ENCODE assay signal across 1 cellular context in the genomic region with DNA sequence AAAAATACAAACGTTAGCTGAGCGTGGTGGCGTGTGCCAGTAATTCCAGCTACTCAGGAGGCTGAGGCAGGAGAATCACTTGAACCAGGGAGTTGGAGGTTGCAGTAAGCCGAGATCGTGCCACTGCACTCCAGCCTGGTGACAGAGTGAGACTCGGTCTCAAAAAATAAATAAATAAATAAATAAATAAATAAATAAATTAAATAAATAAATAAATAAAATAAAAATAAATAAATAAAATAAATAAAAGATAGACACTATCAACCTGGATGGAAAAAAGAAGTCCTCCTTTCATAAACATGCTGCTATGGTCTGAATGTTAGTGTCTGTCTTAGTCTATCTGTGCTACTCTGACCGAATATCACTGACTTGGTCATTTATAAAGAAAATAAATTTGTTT.
TF ChIP-seq lines count a peak whose summit lies in the region.

No MANE protein-coding gene starts in this region.

TF ChIP-seq in HEK293, 187 proteins besides CTCF, POLR2A, EP300 and RAD21 (continued from another document and continues in another):
- TF ChIP-seq, protein P1, sequence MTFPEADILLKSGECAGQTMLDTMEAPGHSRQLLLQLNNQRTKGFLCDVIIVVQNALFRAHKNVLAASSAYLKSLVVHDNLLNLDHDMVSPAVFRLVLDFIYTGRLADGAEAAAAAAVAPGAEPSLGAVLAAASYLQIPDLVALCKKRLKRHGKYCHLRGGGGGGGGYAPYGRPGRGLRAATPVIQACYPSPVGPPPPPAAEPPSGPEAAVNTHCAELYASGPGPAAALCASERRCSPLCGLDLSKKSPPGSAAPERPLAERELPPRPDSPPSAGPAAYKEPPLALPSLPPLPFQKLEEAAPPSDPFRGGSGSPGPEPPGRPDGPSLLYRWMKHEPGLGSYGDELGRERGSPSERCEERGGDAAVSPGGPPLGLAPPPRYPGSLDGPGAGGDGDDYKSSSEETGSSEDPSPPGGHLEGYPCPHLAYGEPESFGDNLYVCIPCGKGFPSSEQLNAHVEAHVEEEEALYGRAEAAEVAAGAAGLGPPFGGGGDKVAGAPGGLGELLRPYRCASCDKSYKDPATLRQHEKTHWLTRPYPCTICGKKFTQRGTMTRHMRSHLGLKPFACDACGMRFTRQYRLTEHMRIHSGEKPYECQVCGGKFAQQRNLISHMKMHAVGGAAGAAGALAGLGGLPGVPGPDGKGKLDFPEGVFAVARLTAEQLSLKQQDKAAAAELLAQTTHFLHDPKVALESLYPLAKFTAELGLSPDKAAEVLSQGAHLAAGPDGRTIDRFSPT (tag by site-specific recombination; IDR thresholded peaks at IDR 0.05): peak; percentile 60; the same call in 1 of the 2 replicates
- peak; percentile 93 for TF ChIP-seq ZNF501 (tag by site-specific recombination; IDR thresholded peaks at IDR 0.05)
- TF ChIP-seq OVOL3 (tag by site-specific recombination; IDR thresholded peaks at IDR 0.05): peak; percentile 71; the same call in 1 of the 2 replicates
- TF ChIP-seq ZNF555 (tag by site-specific recombination; conservative IDR thresholded peaks at IDR 0.05): peak; percentile 100
- peak; percentile 21; the same call in 1 of the 2 replicates for TF ChIP-seq ZNF10 (tag by site-specific recombination; IDR thresholded peaks at IDR 0.05)
- peak; percentile 88 for TF ChIP-seq ZNF19 (tag by site-specific recombination; IDR thresholded peaks at IDR 0.05; ENCODE audit: low read depth)
- TF ChIP-seq ZNF791 (tag by site-specific recombination; IDR thresholded peaks at IDR 0.05): peak; percentile 74; the same call in 1 of the 2 replicates
- peak; percentile 97 for TF ChIP-seq ZNF560 (tag by site-specific recombination; IDR thresholded peaks at IDR 0.05; ENCODE audit: borderline replicate concordance)
- TF ChIP-seq ZBTB21 (tag by site-specific recombination; IDR thresholded peaks at IDR 0.05): peak; percentile 81
- 0 out of 2 replicates have a peak, but pooled peaks have one; percentile 28 for TF ChIP-seq SCRT2 (tag by site-specific recombination; IDR thresholded peaks at IDR 0.05)
- peak; percentile 97 for TF ChIP-seq ZNF433 (tag by site-specific recombination; IDR thresholded peaks at IDR 0.05; ENCODE audit: low read depth)
- TF ChIP-seq RBAK (tag by site-specific recombination; IDR thresholded peaks at IDR 0.05): peak; percentile 73; the same call in 1 of the 2 replicates
- peak; percentile 50; the same call in 1 of the 2 replicates for TF ChIP-seq MZF1 (tag by site-specific recombination; IDR thresholded peaks at IDR 0.05; ENCODE audit: borderline replicate concordance)
- TF ChIP-seq KLF7 (tag by site-specific recombination; IDR thresholded peaks at IDR 0.05; ENCODE audit: borderline replicate concordance): peak; percentile 60; the same call in 1 of the 2 replicates
- TF ChIP-seq, protein P2, sequence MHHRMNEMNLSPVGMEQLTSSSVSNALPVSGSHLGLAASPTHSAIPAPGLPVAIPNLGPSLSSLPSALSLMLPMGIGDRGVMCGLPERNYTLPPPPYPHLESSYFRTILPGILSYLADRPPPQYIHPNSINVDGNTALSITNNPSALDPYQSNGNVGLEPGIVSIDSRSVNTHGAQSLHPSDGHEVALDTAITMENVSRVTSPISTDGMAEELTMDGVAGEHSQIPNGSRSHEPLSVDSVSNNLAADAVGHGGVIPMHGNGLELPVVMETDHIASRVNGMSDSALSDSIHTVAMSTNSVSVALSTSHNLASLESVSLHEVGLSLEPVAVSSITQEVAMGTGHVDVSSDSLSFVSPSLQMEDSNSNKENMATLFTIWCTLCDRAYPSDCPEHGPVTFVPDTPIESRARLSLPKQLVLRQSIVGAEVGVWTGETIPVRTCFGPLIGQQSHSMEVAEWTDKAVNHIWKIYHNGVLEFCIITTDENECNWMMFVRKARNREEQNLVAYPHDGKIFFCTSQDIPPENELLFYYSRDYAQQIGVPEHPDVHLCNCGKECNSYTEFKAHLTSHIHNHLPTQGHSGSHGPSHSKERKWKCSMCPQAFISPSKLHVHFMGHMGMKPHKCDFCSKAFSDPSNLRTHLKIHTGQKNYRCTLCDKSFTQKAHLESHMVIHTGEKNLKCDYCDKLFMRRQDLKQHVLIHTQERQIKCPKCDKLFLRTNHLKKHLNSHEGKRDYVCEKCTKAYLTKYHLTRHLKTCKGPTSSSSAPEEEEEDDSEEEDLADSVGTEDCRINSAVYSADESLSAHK (tag by site-specific recombination; IDR thresholded peaks at IDR 0.05): peak; percentile 25; the same call in 1 of the 2 replicates
- peak; percentile 93 for TF ChIP-seq ZBTB8A (tag by site-specific recombination; IDR thresholded peaks at IDR 0.05)
- peak; percentile 49; the same call in 1 of the 2 replicates for TF ChIP-seq GFI1B (tag by site-specific recombination; IDR thresholded peaks at IDR 0.05)
- TF ChIP-seq ZXDB (tag by site-specific recombination; IDR thresholded peaks at IDR 0.05): peak; percentile 95
- TF ChIP-seq ZNF341 (tag by site-specific recombination; IDR thresholded peaks at IDR 0.05; ENCODE audit: low read depth): peak; percentile 43; the same call in 1 of the 2 replicates
- TF ChIP-seq ZNF394 (tag by site-specific recombination; IDR thresholded peaks at IDR 0.05; ENCODE audit: borderline replicate concordance): peak; percentile 100
- peak; percentile 82; the same call in 1 of the 2 replicates for TF ChIP-seq ZNF530 (tag by site-specific recombination; IDR thresholded peaks at IDR 0.05; ENCODE audit: low read depth)
- 0 out of 2 replicates have a peak, but pooled peaks have one; percentile 54 for TF ChIP-seq ZBTB1 (tag by site-specific recombination; IDR thresholded peaks at IDR 0.05)
- TF ChIP-seq, protein P3, sequence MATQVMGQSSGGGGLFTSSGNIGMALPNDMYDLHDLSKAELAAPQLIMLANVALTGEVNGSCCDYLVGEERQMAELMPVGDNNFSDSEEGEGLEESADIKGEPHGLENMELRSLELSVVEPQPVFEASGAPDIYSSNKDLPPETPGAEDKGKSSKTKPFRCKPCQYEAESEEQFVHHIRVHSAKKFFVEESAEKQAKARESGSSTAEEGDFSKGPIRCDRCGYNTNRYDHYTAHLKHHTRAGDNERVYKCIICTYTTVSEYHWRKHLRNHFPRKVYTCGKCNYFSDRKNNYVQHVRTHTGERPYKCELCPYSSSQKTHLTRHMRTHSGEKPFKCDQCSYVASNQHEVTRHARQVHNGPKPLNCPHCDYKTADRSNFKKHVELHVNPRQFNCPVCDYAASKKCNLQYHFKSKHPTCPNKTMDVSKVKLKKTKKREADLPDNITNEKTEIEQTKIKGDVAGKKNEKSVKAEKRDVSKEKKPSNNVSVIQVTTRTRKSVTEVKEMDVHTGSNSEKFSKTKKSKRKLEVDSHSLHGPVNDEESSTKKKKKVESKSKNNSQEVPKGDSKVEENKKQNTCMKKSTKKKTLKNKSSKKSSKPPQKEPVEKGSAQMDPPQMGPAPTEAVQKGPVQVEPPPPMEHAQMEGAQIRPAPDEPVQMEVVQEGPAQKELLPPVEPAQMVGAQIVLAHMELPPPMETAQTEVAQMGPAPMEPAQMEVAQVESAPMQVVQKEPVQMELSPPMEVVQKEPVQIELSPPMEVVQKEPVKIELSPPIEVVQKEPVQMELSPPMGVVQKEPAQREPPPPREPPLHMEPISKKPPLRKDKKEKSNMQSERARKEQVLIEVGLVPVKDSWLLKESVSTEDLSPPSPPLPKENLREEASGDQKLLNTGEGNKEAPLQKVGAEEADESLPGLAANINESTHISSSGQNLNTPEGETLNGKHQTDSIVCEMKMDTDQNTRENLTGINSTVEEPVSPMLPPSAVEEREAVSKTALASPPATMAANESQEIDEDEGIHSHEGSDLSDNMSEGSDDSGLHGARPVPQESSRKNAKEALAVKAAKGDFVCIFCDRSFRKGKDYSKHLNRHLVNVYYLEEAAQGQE (tag by site-specific recombination; IDR thresholded peaks at IDR 0.05): peak; percentile 88
- peak; percentile 84 for TF ChIP-seq ZNF529 (tag by site-specific recombination; IDR thresholded peaks at IDR 0.05; ENCODE audit: insufficient replicate concordance)
- peak; percentile 78 for TF ChIP-seq ZNF629 (tag by site-specific recombination; IDR thresholded peaks at IDR 0.05)
- 0 out of 2 replicates have a peak, but pooled peaks have one; percentile 36 for TF ChIP-seq ZSCAN23 (tag by site-specific recombination; IDR thresholded peaks at IDR 0.05)
- TF ChIP-seq, protein P4, sequence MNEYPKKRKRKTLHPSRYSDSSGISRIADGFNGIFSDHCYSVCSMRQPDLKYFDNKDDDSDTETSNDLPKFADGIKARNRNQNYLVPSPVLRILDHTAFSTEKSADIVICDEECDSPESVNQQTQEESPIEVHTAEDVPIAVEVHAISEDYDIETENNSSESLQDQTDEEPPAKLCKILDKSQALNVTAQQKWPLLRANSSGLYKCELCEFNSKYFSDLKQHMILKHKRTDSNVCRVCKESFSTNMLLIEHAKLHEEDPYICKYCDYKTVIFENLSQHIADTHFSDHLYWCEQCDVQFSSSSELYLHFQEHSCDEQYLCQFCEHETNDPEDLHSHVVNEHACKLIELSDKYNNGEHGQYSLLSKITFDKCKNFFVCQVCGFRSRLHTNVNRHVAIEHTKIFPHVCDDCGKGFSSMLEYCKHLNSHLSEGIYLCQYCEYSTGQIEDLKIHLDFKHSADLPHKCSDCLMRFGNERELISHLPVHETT (tag by site-specific recombination; IDR thresholded peaks at IDR 0.05): peak; percentile 86
- peak; percentile 65; the same call in 1 of the 2 replicates for TF ChIP-seq ZNF404 (tag by site-specific recombination; IDR thresholded peaks at IDR 0.05)
- peak; percentile 57; the same call in 1 of the 2 replicates for TF ChIP-seq MYNN (tag by site-specific recombination; IDR thresholded peaks at IDR 0.05; ENCODE audit: borderline replicate concordance)
- peak; percentile 66; the same call in 1 of the 2 replicates for TF ChIP-seq BCL11B (tag by site-specific recombination; IDR thresholded peaks at IDR 0.05; ENCODE audit: low read depth)
- TF ChIP-seq, protein P5, sequence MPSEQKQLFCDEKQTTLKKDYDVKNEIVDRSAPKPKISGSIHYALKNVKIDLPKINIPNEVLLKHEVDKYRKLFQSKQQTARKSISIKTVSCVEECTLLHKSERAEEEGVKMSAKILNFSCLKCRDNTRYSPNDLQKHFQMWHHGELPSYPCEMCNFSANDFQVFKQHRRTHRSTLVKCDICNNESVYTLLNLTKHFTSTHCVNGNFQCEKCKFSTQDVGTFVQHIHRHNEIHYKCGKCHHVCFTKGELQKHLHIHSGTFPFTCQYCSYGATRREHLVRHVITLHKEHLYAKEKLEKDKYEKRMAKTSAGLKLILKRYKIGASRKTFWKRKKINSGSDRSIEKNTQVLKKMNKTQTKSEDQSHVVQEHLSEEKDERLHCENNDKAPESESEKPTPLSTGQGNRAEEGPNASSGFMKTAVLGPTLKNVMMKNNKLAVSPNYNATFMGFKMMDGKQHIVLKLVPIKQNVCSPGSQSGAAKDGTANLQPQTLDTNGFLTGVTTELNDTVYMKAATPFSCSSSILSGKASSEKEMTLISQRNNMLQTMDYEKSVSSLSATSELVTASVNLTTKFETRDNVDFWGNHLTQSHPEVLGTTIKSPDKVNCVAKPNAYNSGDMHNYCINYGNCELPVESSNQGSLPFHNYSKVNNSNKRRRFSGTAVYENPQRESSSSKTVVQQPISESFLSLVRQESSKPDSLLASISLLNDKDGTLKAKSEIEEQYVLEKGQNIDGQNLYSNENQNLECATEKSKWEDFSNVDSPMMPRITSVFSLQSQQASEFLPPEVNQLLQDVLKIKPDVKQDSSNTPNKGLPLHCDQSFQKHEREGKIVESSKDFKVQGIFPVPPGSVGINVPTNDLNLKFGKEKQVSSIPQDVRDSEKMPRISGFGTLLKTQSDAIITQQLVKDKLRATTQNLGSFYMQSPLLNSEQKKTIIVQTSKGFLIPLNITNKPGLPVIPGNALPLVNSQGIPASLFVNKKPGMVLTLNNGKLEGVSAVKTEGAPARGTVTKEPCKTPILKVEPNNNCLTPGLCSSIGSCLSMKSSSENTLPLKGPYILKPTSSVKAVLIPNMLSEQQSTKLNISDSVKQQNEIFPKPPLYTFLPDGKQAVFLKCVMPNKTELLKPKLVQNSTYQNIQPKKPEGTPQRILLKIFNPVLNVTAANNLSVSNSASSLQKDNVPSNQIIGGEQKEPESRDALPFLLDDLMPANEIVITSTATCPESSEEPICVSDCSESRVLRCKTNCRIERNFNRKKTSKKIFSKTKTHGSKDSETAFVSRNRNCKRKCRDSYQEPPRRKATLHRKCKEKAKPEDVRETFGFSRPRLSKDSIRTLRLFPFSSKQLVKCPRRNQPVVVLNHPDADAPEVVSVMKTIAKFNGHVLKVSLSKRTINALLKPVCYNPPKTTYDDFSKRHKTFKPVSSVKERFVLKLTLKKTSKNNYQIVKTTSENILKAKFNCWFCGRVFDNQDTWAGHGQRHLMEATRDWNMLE (tag by site-specific recombination; conservative IDR thresholded peaks at IDR 0.05; ENCODE audit: low read depth): peak; percentile 99
- TF ChIP-seq ZNF623 (tag by site-specific recombination; IDR thresholded peaks at IDR 0.05): peak; percentile 91
- peak; percentile 94 for TF ChIP-seq ZNF266 (tag by site-specific recombination; IDR thresholded peaks at IDR 0.05; ENCODE audit: low read depth)
- peak; percentile 51 for TF ChIP-seq ZNF654 (tag by site-specific recombination; IDR thresholded peaks at IDR 0.05; ENCODE audit: low read depth)
- peak; percentile 55; the same call in 1 of the 2 replicates for TF ChIP-seq ZNF292 (tag by site-specific recombination; IDR thresholded peaks at IDR 0.05; ENCODE audit: borderline replicate concordance, low read depth)
- TF ChIP-seq ZNF146 (tag by site-specific recombination; IDR thresholded peaks at IDR 0.05): peak; percentile 9; the same call in 1 of the 2 replicates
- TF ChIP-seq ZNF140 (tag by site-specific recombination; IDR thresholded peaks at IDR 0.05): peak; percentile 96
- peak; percentile 62 for TF ChIP-seq ZFP3 (tag by site-specific recombination; IDR thresholded peaks at IDR 0.05; ENCODE audit: low read depth)
- peak; percentile 92 for TF ChIP-seq ZNF558 (tag by site-specific recombination; IDR thresholded peaks at IDR 0.05)
- peak; percentile 95 for TF ChIP-seq ZNF664 (tag by site-specific recombination; IDR thresholded peaks at IDR 0.05)
- TF ChIP-seq, protein P6, sequence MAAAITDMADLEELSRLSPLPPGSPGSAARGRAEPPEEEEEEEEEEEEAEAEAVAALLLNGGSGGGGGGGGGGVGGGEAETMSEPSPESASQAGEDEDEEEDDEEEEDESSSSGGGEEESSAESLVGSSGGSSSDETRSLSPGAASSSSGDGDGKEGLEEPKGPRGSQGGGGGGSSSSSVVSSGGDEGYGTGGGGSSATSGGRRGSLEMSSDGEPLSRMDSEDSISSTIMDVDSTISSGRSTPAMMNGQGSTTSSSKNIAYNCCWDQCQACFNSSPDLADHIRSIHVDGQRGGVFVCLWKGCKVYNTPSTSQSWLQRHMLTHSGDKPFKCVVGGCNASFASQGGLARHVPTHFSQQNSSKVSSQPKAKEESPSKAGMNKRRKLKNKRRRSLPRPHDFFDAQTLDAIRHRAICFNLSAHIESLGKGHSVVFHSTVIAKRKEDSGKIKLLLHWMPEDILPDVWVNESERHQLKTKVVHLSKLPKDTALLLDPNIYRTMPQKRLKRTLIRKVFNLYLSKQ (tag by site-specific recombination; IDR thresholded peaks at IDR 0.05; ENCODE audit: borderline replicate concordance): peak; percentile 94
- peak; percentile 92 for TF ChIP-seq ZNF510 (tag by site-specific recombination; IDR thresholded peaks at IDR 0.05; ENCODE audit: insufficient replicate concordance)
- peak; percentile 56; the same call in 1 of the 2 replicates for TF ChIP-seq ZNF214 (tag by site-specific recombination; IDR thresholded peaks at IDR 0.05; ENCODE audit: borderline replicate concordance)
- TF ChIP-seq ZNF121 (tag by site-specific recombination; IDR thresholded peaks at IDR 0.05): peak; percentile 76
- TF ChIP-seq ZNF366 (tag by site-specific recombination; conservative IDR thresholded peaks at IDR 0.05): peak; percentile 62
- TF ChIP-seq ZNF354C (tag by site-specific recombination; IDR thresholded peaks at IDR 0.05; ENCODE audit: borderline replicate concordance, low read depth): peak; percentile 87; the same call in 1 of the 2 replicates
- TF ChIP-seq ZNF223 (tag by site-specific recombination; IDR thresholded peaks at IDR 0.05): 0 out of 2 replicates have a peak, but pooled peaks have one; percentile 48
